In genomic region chr4:81038636-81039350, GRCh38 we compare ENCODE assay signal across 16 cellular contexts. TPM values are rescaled to one million over a fixed set of nuclear protein-coding genes. Genes with fewer than 3 reads are reported as not detected.
"Had no signal": no experiment of that assay in that cellular context is flagged by ENCODE, and none has a peak within 500 bp of the region (broad histone marks: within the 10 kb centered on the region; RNA-seq: fewer than 3 reads in every experiment).

No MANE protein-coding gene starts in this region.

- H3K4me3 ChIP-seq: coronary artery, neural progenitor cell, spleen, stomach, uterus had no signal

- H2AFZ ChIP-seq: neural progenitor cell had no signal

- H3K27me3 ChIP-seq: uterus had no signal

- H3K4me1 ChIP-seq: neural progenitor cell, stomach, uterus had no signal

- H3K9me3 ChIP-seq: spleen, stomach, uterus had no signal

- DNase-seq: activated B cell treated with CpG ODN at 0.5 μM for 24 hours; activated CD4-positive, alpha-beta T cell treated with anti-CD3 and anti-CD28 coated beads for 48 hours; activated CD8-positive, alpha-beta memory T cell treated with anti-CD3 and anti-CD28 coated beads, Interleukin-2, amount 50 U/mL, for 4 hours; activated CD8-positive, alpha-beta T cell treated with anti-CD3 and anti-CD28 coated beads for 36 hours; activated gamma-delta T cell; activated T-cell treated with anti-CD3 and anti-CD28 coated beads, Interleukin-2, amount 50 U/mL, for 48 hours; central memory CD4-positive, alpha-beta T cell; glutamatergic neuron; hypothalamus; spleen; stomach; uterus had no signal

- H3K9ac ChIP-seq: neural progenitor cell had no signal

- H3K36me3 ChIP-seq: neural progenitor cell, spleen, stomach, uterus had no signal

- H3K27ac ChIP-seq: coronary artery, neural progenitor cell, spleen, stomach, uterus had no signal

- ATAC-seq: activated CD8-positive, alpha-beta T cell treated with anti-CD3 and anti-CD28 coated beads for 36 hours had no signal

- H3K4me2 ChIP-seq: neural progenitor cell had no signal

RNA-seq across cellular contexts. Expression of gene BMP3, which starts 8.3 kb away (rescaled TPM):
- total RNA-seq: activated CD8-positive, alpha-beta T cell treated with anti-CD3 and anti-CD28 coated beads for 36 hours; osteocyte; T-helper 2 cell treated with Interferon-gamma antibody and Interleukin-4, amounts not matched to agents 100 ng/mL and 5 ng/mL, for 36 hours had no signal
